Comparison of ENCODE assay signal across 8 cellular contexts in genomic region chr2:9002313-9002636, GRCh38. TPM values are rescaled to one million over a fixed set of nuclear protein-coding genes. Genes with fewer than 3 reads are reported as not detected.
A peak's percentile ranks its signal among the peaks of the same experiment; 100 is the strongest.
DNase-seq lines count a peak whose midpoint lies in the region; TF ChIP-seq lines count a peak whose summit lies in the region.

No MANE protein-coding gene starts in this region.

- peak overlapping the region; percentile 83 for H3K4me3 Mint-ChIP-seq in MCF 10A (ENCODE audit: unreplicated experiment)

- TSS peak; percentile 28 for BruUV-seq in MCF 10A (replicated peaks; lab: Mats Ljungman, UMichigan)

- no peaks in the 10 kb centered on the region for H3K36me3 Mint-ChIP-seq in MCF 10A (ENCODE audit: insufficient read depth, unreplicated experiment)

- DNase-seq in cardiac muscle cell (ENCODE audit: low read depth in 1 of 2, low spot score in 1 of 2) (no peak), right atrium auricular region (ENCODE audit: low spot score) (no peak), MCF 10A (ENCODE audit: unreplicated experiment) (no peak), medulla oblongata (ENCODE audit: extremely low spot score) (peak; percentile 44), kidney tubule cell (ENCODE audit: low spot score) (no peak), hepatic stellate cell (ENCODE audit: low spot score) (no peak), EL (no peak)

- intact Hi-C loops in MCF 10A (cut with micrococcal nuclease) = loop anchor here (1.0 to 10.0 kb wide), 4 partner anchors 110 to 233 kb away; no protein-coding TSS in a partner anchor

- CTCF ChIA-PET in MCF 10A (lab: Yijun Ruan, JAX) = interaction anchor here (0.6 to 0.7 kb wide), 3 partner anchors 109 to 151 kb away, joined by 3 to 4 read pairs (median 4); no protein-coding TSS in a partner anchor

- POLR2A ChIA-PET in MCF 10A (lab: Yijun Ruan, JAX) = interaction anchor here (0.6 to 1.8 kb wide), 11 partner anchors 8 to 635 kb away, joined by 3 to 6 read pairs (median 3); no protein-coding TSS in a partner anchor

- H3K27me3 Mint-ChIP-seq in MCF 10A (ENCODE audit: insufficient read depth, unreplicated experiment) = no peaks in the 10 kb centered on the region

- H3K4me1 ChIP-seq in cardiac muscle cell (ENCODE audit: low read depth) (peaks cover 19% of the 10 kb centered on the region), right atrium auricular region (peaks cover 0 to 14% of the 10 kb centered on the region in 2 donors), urinary bladder (ENCODE audit: insufficient read depth) (no peaks in the 10 kb centered on the region)

- H3K9me3 Mint-ChIP-seq in MCF 10A (ENCODE audit: unreplicated experiment) = no peaks in the 10 kb centered on the region

- H3K9me3 ChIP-seq in cardiac muscle cell (ENCODE audit: low read depth) = no peaks in the 10 kb centered on the region
- H3K9me3 ChIP-seq in right atrium auricular region = no peaks in the 10 kb centered on the region

- H3K27ac Mint-ChIP-seq in MCF 10A (ENCODE audit: low read depth, unreplicated experiment) = peak overlapping the region; percentile 65

- no peaks in the 10 kb centered on the region for H3K27me3 ChIP-seq in cardiac muscle cell
- no peaks in the 10 kb centered on the region for H3K27me3 ChIP-seq in right atrium auricular region

- no peaks in the 10 kb centered on the region for H3K36me3 ChIP-seq in cardiac muscle cell
- H3K36me3 ChIP-seq in right atrium auricular region = no peaks in the 10 kb centered on the region
- H3K36me3 ChIP-seq in urinary bladder (ENCODE audit: insufficient read depth) = no peaks in the 10 kb centered on the region

- no peak for TF ChIP-seq CTCF in cardiac muscle cell (IDR thresholded peaks at IDR 0.05; ENCODE audit: low read depth, low read length)
- no peak for TF ChIP-seq CTCF in right atrium auricular region (IDR thresholded peaks at IDR 0.05)
- no peak for TF ChIP-seq CTCF in MCF 10A (IDR thresholded peaks at IDR 0.05; ENCODE audit: unreplicated experiment)

- H3K4me1 Mint-ChIP-seq in MCF 10A (ENCODE audit: insufficient read depth, unreplicated experiment) = peaks cover 39% of the 10 kb centered on the region

- peak overlapping the region; percentile 99 for H3K4me3 ChIP-seq in cardiac muscle cell
- H3K4me3 ChIP-seq in right atrium auricular region = peak overlapping the region in 1 of 2 donors; percentile 38
- peak overlapping the region; percentile 78 for H3K4me3 ChIP-seq in urinary bladder (ENCODE audit: low read depth, low read length)

- no peak overlapping the region for H3K27ac ChIP-seq in cardiac muscle cell
- H3K27ac ChIP-seq in right atrium auricular region = no peak overlapping the region
- H3K27ac ChIP-seq in urinary bladder (ENCODE audit: low read depth) = no peak overlapping the region

- 66% methylated on average over 7 of the region's 7 CpGs for WGBS in urinary bladder

RNA-seq across cellular contexts. Expression of gene MBOAT2, which starts 1.2 kb away (rescaled TPM):
- total RNA-seq in cardiac muscle cell = 15.6 and 38.2 TPM in 2 replicates
- 58.3 and 92.5 TPM in 2 replicates for polyA plus RNA-seq in cardiac muscle cell
- total RNA-seq in right atrium auricular region = 1 to 10 TPM; 5.2 to 5.8 TPM
- total RNA-seq in MCF 10A (2022) = 30.1 and 34.7 TPM in 2 replicates
- total RNA-seq in urinary bladder = 58.4 TPM
- 9.4 TPM for polyA plus RNA-seq in urinary bladder
